ENCODE assay signal across 8 cellular contexts in genomic region chr17:50956750-50957523, GRCh38.
DNase-seq lines count a peak whose midpoint lies in the region; ATAC-seq, FAIRE-seq and TF ChIP-seq lines count a peak whose summit lies in the region.

No MANE protein-coding gene starts in this region.

- TF ChIP-seq CTCF in GM20000 (IDR thresholded peaks at IDR 0.05; ENCODE audit: extremely low read depth, missing control alignments): peak; percentile 77
- peak; percentile 75 for TF ChIP-seq CTCF in astrocyte (IDR thresholded peaks at IDR 0.05; ENCODE audit: insufficient read depth, low read depth, low read length)

- peaks cover 3% of the 10 kb centered on the region for H3K36me3 ChIP-seq in astrocyte (ENCODE audit: insufficient read depth, low read length)

- no peaks in the 10 kb centered on the region for H4K20me1 ChIP-seq in astrocyte (ENCODE audit: insufficient read depth, low read length)

- DNase-seq in AML-193 (lab: John Stamatoyannopoulos, UW): peak; percentile 56 to 63
- peak; percentile 75 for DNase-seq in GM20000 (ENCODE audit: low spot score)
- peak; percentile 74 for DNase-seq in NCI-H1694 (lab: John Stamatoyannopoulos, UW)
- peak; percentile 39 for DNase-seq in T-helper 2 cell treated with Interferon-gamma antibody and Interleukin-4, amounts not matched to agents 5 μg/mL and 100 μg/mL, for 36 hours (ENCODE audit: low spot score)
- peak; percentile 30 for DNase-seq in astrocyte (ENCODE audit: low read depth)
- DNase-seq in iPS-NIHi11 (ENCODE audit: low spot score): peak; percentile 82
- peak; percentile 72 for DNase-seq in stimulated activated CD4-positive, alpha-beta T cell treated with anti-CD3 and anti-CD28 coated beads, Interleukin-15, amount 100 ng/mL, for 24 hours

- no peak for ATAC-seq in HG03378 (IDR thresholded peaks at IDR 0.05; ENCODE audit: unreplicated experiment)

- H3K79me2 ChIP-seq in astrocyte (ENCODE audit: insufficient read depth, low read length): no peaks in the 10 kb centered on the region

- H3K27ac Mint-ChIP-seq in T-helper 2 cell treated with Interferon-gamma antibody and Interleukin-4, amounts not matched to agents 5 μg/mL and 100 μg/mL, for 36 hours: no peak overlapping the region
- H3K27ac Mint-ChIP-seq in astrocyte (ENCODE audit: unreplicated experiment): no peak overlapping the region

- no peaks in the 10 kb centered on the region for H3K36me3 Mint-ChIP-seq in T-helper 2 cell treated with Interferon-gamma antibody and Interleukin-4, amounts not matched to agents 5 μg/mL and 100 μg/mL, for 36 hours (ENCODE audit: low read depth)
- peaks cover 6% of the 10 kb centered on the region for H3K36me3 Mint-ChIP-seq in astrocyte (ENCODE audit: low read depth, unreplicated experiment)

- H3K4me2 ChIP-seq in astrocyte (ENCODE audit: low read length): no peak overlapping the region

- H3K4me1 Mint-ChIP-seq in T-helper 2 cell treated with Interferon-gamma antibody and Interleukin-4, amounts not matched to agents 5 μg/mL and 100 μg/mL, for 36 hours (ENCODE audit: low read depth): peaks cover 6% of the 10 kb centered on the region
- peaks cover 23% of the 10 kb centered on the region for H3K4me1 Mint-ChIP-seq in astrocyte (ENCODE audit: low read depth, unreplicated experiment)

- H3K9me3 ChIP-seq in astrocyte (ENCODE audit: insufficient read depth, low read depth, low read length): no peaks in the 10 kb centered on the region

- no peaks in the 10 kb centered on the region for H3K9me3 Mint-ChIP-seq in T-helper 2 cell treated with Interferon-gamma antibody and Interleukin-4, amounts not matched to agents 5 μg/mL and 100 μg/mL, for 36 hours
- no peaks in the 10 kb centered on the region for H3K9me3 Mint-ChIP-seq in astrocyte (ENCODE audit: unreplicated experiment)

- no peak overlapping the region for H3K27ac ChIP-seq in astrocyte (ENCODE audit: low read depth, low read length)

- no peak for FAIRE-seq in astrocyte (lab: Jason Lieb, UNC)

- H2AFZ ChIP-seq in astrocyte (ENCODE audit: low read depth, low read length): no peak overlapping the region

- peaks cover 19% of the 10 kb centered on the region for H3K4me1 ChIP-seq in astrocyte (ENCODE audit: insufficient read depth, low read length)

- H3K4me3 Mint-ChIP-seq in T-helper 2 cell treated with Interferon-gamma antibody and Interleukin-4, amounts not matched to agents 5 μg/mL and 100 μg/mL, for 36 hours: no peak overlapping the region
- H3K4me3 Mint-ChIP-seq in astrocyte (ENCODE audit: unreplicated experiment): no peak overlapping the region

- no peaks in the 10 kb centered on the region for H3K27me3 ChIP-seq in astrocyte (ENCODE audit: insufficient read depth, low read length)

- H3K4me3 ChIP-seq in astrocyte (ENCODE audit: insufficient read depth, low read depth, low read length): no peak overlapping the region

- no peaks in the 10 kb centered on the region for H3K27me3 Mint-ChIP-seq in T-helper 2 cell treated with Interferon-gamma antibody and Interleukin-4, amounts not matched to agents 5 μg/mL and 100 μg/mL, for 36 hours (ENCODE audit: low read depth)
- no peaks in the 10 kb centered on the region for H3K27me3 Mint-ChIP-seq in astrocyte (ENCODE audit: low read depth, unreplicated experiment)

- H3K9ac ChIP-seq in astrocyte (ENCODE audit: low read length): no peak overlapping the region

Comparison
In these comparisons a context has a peak if more than half of its experiments do, and no peak if none do; other contexts are left out.
1. DNase-seq: peak in every context shown above with its lines; median percentile 82 in iPS-NIHi11; 75 in GM20000; 74 in NCI-H1694; 72 in stimulated activated CD4-positive, alpha-beta T cell treated with anti-CD3 and anti-CD28 coated beads, Interleukin-15, amount 100 ng/mL, for 24 hours; 60 in AML-193; 39 in T-helper 2 cell treated with Interferon-gamma antibody and Interleukin-4, amounts not matched to agents 5 μg/mL and 100 μg/mL, for 36 hours; 30 in astrocyte.